Comparison of ENCODE assay signal across 8 cellular contexts in genomic region chr1:1157426-1157913, GRCh38. TPM values are rescaled to one million over a fixed set of nuclear protein-coding genes. Genes with fewer than 3 reads are reported as not detected.
DNase-seq lines count a peak whose midpoint lies in the region; ATAC-seq and TF ChIP-seq lines count a peak whose summit lies in the region.

No MANE protein-coding gene starts in this region.

- no peaks in the 10 kb centered on the region for H3K9me3 ChIP-seq in Panc1 (ENCODE audit: control insufficient read depth, insufficient read depth, low read depth, low read length)
- no peaks in the 10 kb centered on the region for H3K9me3 ChIP-seq in stomach smooth muscle (ENCODE audit: control insufficient read depth in 2 of 2, low read length in 2 of 2)

- intact Hi-C loops in Panc1 (cut with micrococcal nuclease; ENCODE audit: unreplicated experiment), result no loop called here

- peak overlapping the region; percentile 43 to 56 for H3K4me3 ChIP-seq in Panc1 (ENCODE audit: low read depth in 2 of 2, low read length in 2 of 2)
- peak overlapping the region; percentile 55 for H3K4me3 ChIP-seq in fibroblast of pulmonary artery (replicated peaks; ENCODE audit: low read depth, low read length)
- peak overlapping the region; percentile 74 to 79 for H3K4me3 ChIP-seq in stomach smooth muscle (ENCODE audit: low read length in 2 of 2)

- CTCF ChIA-PET in Panc1 (lab: Charles Lee), result no interaction called here

- H3K9me3 Mint-ChIP-seq in natural killer cell treated with Interleukin-12 subunit alpha and Interleukin-12 subunit beta and Interleukin-15 and Interleukin-18, amount 100 ng/mL, for 72 hours, result peaks cover 17% of the 10 kb centered on the region

- H3K4me1 Mint-ChIP-seq in natural killer cell treated with Interleukin-12 subunit alpha and Interleukin-12 subunit beta and Interleukin-15 and Interleukin-18, amount 100 ng/mL, for 72 hours (ENCODE audit: low read depth in 2 of 2), result peaks cover 17 to 20% of the 10 kb centered on the region in 2 donors

- H3K27me3 ChIP-seq in Panc1 (ENCODE audit: control insufficient read depth, insufficient read depth, low read length), result no peaks in the 10 kb centered on the region
- H3K27me3 ChIP-seq in stomach smooth muscle (ENCODE audit: control insufficient read depth in 1 of 2, insufficient read depth in 2 of 2, low read length in 2 of 2), result no peaks in the 10 kb centered on the region

- TF ChIP-seq CTCF in Panc1 (IDR thresholded peaks at IDR 0.05) (no peak), fibroblast of pulmonary artery (IDR thresholded peaks at IDR 0.05; ENCODE audit: low read length, missing control alignments) (no peak)

- H3K27ac ChIP-seq in Panc1 (ENCODE audit: low read length) (peak overlapping the region; percentile 88), stomach smooth muscle (ENCODE audit: low read length) (peak overlapping the region; percentile 82)

- peak overlapping the region; percentile 53 for H3K4me3 Mint-ChIP-seq in natural killer cell treated with Interleukin-12 subunit alpha and Interleukin-12 subunit beta and Interleukin-15 and Interleukin-18, amount 100 ng/mL, for 72 hours

- H3K4me1 ChIP-seq in Panc1 (ENCODE audit: control insufficient read depth, insufficient read depth, low read length), result peaks cover 12% of the 10 kb centered on the region
- H3K4me1 ChIP-seq in stomach smooth muscle (ENCODE audit: control insufficient read depth, insufficient read depth, low read length), result peaks cover 16% of the 10 kb centered on the region

- H3K27ac Mint-ChIP-seq in natural killer cell treated with Interleukin-12 subunit alpha and Interleukin-12 subunit beta and Interleukin-15 and Interleukin-18, amount 100 ng/mL, for 72 hours, result peak overlapping the region; percentile 50 to 51

- H3K36me3 ChIP-seq in Panc1 (ENCODE audit: control insufficient read depth, insufficient read depth, low read length), result no peaks in the 10 kb centered on the region; the same call in 1 of the 2 replicates
- H3K36me3 ChIP-seq in stomach smooth muscle (ENCODE audit: control insufficient read depth in 2 of 2, insufficient read depth in 2 of 2, low read length in 2 of 2), result no peaks in the 10 kb centered on the region

- in situ Hi-C loops in Panc1 (cut with HindIII; ENCODE audit: low pct_unique_long_range_greater_than_20kb, low sequenced_read_pairs), result no loop called here

- POLR2A ChIA-PET in Panc1 (lab: Charles Lee), result no interaction called here

- H3K9ac ChIP-seq in stomach smooth muscle (ENCODE audit: low read length in 2 of 2), result peak overlapping the region; percentile 83 to 88

- BruUV-seq in Panc1 (replicated peaks; lab: Mats Ljungman, UMichigan), result no TSS peak

- no peaks in the 10 kb centered on the region for H3K27me3 Mint-ChIP-seq in natural killer cell treated with Interleukin-12 subunit alpha and Interleukin-12 subunit beta and Interleukin-15 and Interleukin-18, amount 100 ng/mL, for 72 hours

- DNase-seq in DMS153 (lab: John Stamatoyannopoulos, UW) (peak; percentile 98), Panc1 (ENCODE audit: low read depth, low spot score) (peak; percentile 5), fibroblast of pulmonary artery (ENCODE audit: low read depth) (peak; percentile 90)
- peak; percentile 39 for DNase-seq in activated T-helper 9 cell treated with anti-CD3 and anti-CD28 coated beads, Interleukin-2, amount 50 U/mL, for 16 hours (ENCODE audit: low read depth)
- peak; percentile 86 for DNase-seq in natural killer cell treated with Interleukin-12 subunit alpha and Interleukin-12 subunit beta and Interleukin-15 and Interleukin-18, amount 100 ng/mL, for 72 hours (ENCODE audit: low spot score)

- ATAC-seq in HG02759 (IDR thresholded peaks at IDR 0.05; ENCODE audit: unreplicated experiment) (peak; percentile 38), Panc1 (peak; percentile 87), HG02884 (IDR thresholded peaks at IDR 0.05; ENCODE audit: unreplicated experiment) (no peak)
- peak; percentile 74 to 87 for ATAC-seq in natural killer cell treated with Interleukin-12 subunit alpha and Interleukin-12 subunit beta and Interleukin-15 and Interleukin-18, amount 100 ng/mL, for 72 hours

- H3K36me3 Mint-ChIP-seq in natural killer cell treated with Interleukin-12 subunit alpha and Interleukin-12 subunit beta and Interleukin-15 and Interleukin-18, amount 100 ng/mL, for 72 hours, result peaks cover 19% of the 10 kb centered on the region

RNA-seq across cellular contexts. Expression of gene TTLL10, which starts 16.2 kb away (rescaled TPM):
- not detected for total RNA-seq in Panc1 (2021; ENCODE audit: unreplicated experiment)
- not detected for polyA plus RNA-seq in Panc1 (2012; ENCODE audit: insufficient read length)
- under 1 TPM in 1 of 2 donors, not detected in 1; 0.31 TPM for total RNA-seq in natural killer cell treated with Interleukin-12 subunit alpha and Interleukin-12 subunit beta and Interleukin-15 and Interleukin-18, amount 100 ng/mL, for 72 hours

RNA-seq across cellular contexts. Expression of gene C1orf159, which starts 41.6 kb away (rescaled TPM):
- total RNA-seq in Panc1 (2021; ENCODE audit: unreplicated experiment), result 28.8 TPM
- polyA plus RNA-seq in Panc1 (2012; ENCODE audit: insufficient read length), result 25.8 TPM
- total RNA-seq in natural killer cell treated with Interleukin-12 subunit alpha and Interleukin-12 subunit beta and Interleukin-15 and Interleukin-18, amount 100 ng/mL, for 72 hours, result 10 to 100 TPM; 18.6 to 37.1 TPM

RNA-seq across cellular contexts. Expression of gene TNFRSF18, which starts 48.9 kb away (rescaled TPM):
- total RNA-seq in Panc1 (2021; ENCODE audit: unreplicated experiment), result 4.3 TPM
- 8.2 TPM for polyA plus RNA-seq in Panc1 (2012; ENCODE audit: insufficient read length)
- total RNA-seq in natural killer cell treated with Interleukin-12 subunit alpha and Interleukin-12 subunit beta and Interleukin-15 and Interleukin-18, amount 100 ng/mL, for 72 hours, result 100 to 1,000 TPM; 295 to 591 TPM

RNA-seq across cellular contexts. Expression of gene TNFRSF4, which starts 56.5 kb away (rescaled TPM):
- 0.62 TPM for total RNA-seq in Panc1 (2021; ENCODE audit: unreplicated experiment)
- polyA plus RNA-seq in Panc1 (2012; ENCODE audit: insufficient read length), result not detected
- total RNA-seq in natural killer cell treated with Interleukin-12 subunit alpha and Interleukin-12 subunit beta and Interleukin-15 and Interleukin-18, amount 100 ng/mL, for 72 hours, result 100 to 1,000 TPM in 1 of 2 donors, 10 to 100 TPM in 1; 56.8 to 305 TPM

Comparison
In these comparisons a context has a peak if more than half of its experiments do, and no peak if none do; other contexts are left out.
1. DNase-seq: peak in every context shown above with its lines; median percentile 98 in DMS153; 90 in fibroblast of pulmonary artery; 86 in natural killer cell treated with Interleukin-12 subunit alpha and Interleukin-12 subunit beta and Interleukin-15 and Interleukin-18, amount 100 ng/mL, for 72 hours; 39 in activated T-helper 9 cell treated with anti-CD3 and anti-CD28 coated beads, Interleukin-2, amount 50 U/mL, for 16 hours; 5 in Panc1.
2. RNA of gene TNFRSF18, which starts 48.9 kb away (total RNA-seq): 295 to 591 TPM in natural killer cell treated with Interleukin-12 subunit alpha and Interleukin-12 subunit beta and Interleukin-15 and Interleukin-18, amount 100 ng/mL, for 72 hours; 4.3 TPM in Panc1 (single experiment); every median in the first group is over 10 times any median in the second.
3. Peak in every context shown above with its lines, with median percentiles within 50 percentile points of each other: H3K4me3 ChIP-seq.